ENCODE assay signal across 1 cellular context in genomic region chr20:34410331-34410730, GRCh38.
TF ChIP-seq lines count a peak whose summit lies in the region.

No MANE protein-coding gene starts in this region.

TF ChIP-seq in IMR-90, 13 proteins besides CTCF, POLR2A, EP300 and RAD21 (continued from another document):
- no peak for TF ChIP-seq MAFK (IDR thresholded peaks at IDR 0.05; ENCODE audit: low read depth, low read length)
- no peak for TF ChIP-seq SMC3 (IDR thresholded peaks at IDR 0.05; ENCODE audit: low read depth, low read length)
- no peak for TF ChIP-seq CHD1 (IDR thresholded peaks at IDR 0.05; ENCODE audit: low read depth, low read length)
- no peak for TF ChIP-seq BHLHE40 (IDR thresholded peaks at IDR 0.05; ENCODE audit: low read depth, low read length)
- TF ChIP-seq FOS (IDR thresholded peaks at IDR 0.05; ENCODE audit: low read depth, low read length): no peak
- TF ChIP-seq RFX5 (IDR thresholded peaks at IDR 0.05; ENCODE audit: low read depth, low read length): no peak
- TF ChIP-seq USF2 (IDR thresholded peaks at IDR 0.05; ENCODE audit: low read depth, low read length): no peak
